In genomic region chr3:151086484-151087456, GRCh38 we compare ENCODE assay signal across 8 cellular contexts. TPM values are rescaled to one million over a fixed set of nuclear protein-coding genes. Genes with fewer than 3 reads are reported as not detected.
DNase-seq lines count a peak whose midpoint lies in the region; ATAC-seq and TF ChIP-seq lines count a peak whose summit lies in the region.

No MANE protein-coding gene starts in this region.

- peaks cover 33% of the 10 kb centered on the region for H3F3A ChIP-seq in neural progenitor cell (ENCODE audit: low read depth)

- DNase-seq in DMS 273 (lab: John Stamatoyannopoulos, UW; ENCODE audit: unreplicated experiment) (peak; percentile 95), Peyer's patch (peak; percentile 36 to 69 (median 64)), activated gamma-delta T cell treated with Interleukin-2 at 50 U/mL for 16 hours (peak; percentile 57), foreskin keratinocyte (peak; percentile 54 to 72), neural progenitor cell (ENCODE audit: low spot score) (peak; percentile 94), stomach (peak; percentile 67)
- peak; percentile 85 for DNase-seq in Jurkat, Clone E6-1 (ENCODE audit: low read depth, low spot score)

- peak overlapping the region; percentile 22 for H3K9ac ChIP-seq in neural progenitor cell

- H3K4me3 Mint-ChIP-seq in neural progenitor cell, result peak overlapping the region; percentile 96

- no peak for TF ChIP-seq EP300 in stomach (IDR thresholded peaks at IDR 0.05)

- TF ChIP-seq POLR2A in Peyer's patch (IDR thresholded peaks at IDR 0.05) (no peak), stomach (IDR thresholded peaks at IDR 0.05) (no peak)

- TF ChIP-seq CTCF in Peyer's patch (IDR thresholded peaks at IDR 0.05) (peak in 2 of 6 experiments; percentile 16 to 19), foreskin keratinocyte (conservative IDR thresholded peaks at IDR 0.05) (peak; percentile 72), neural progenitor cell (IDR thresholded peaks at IDR 0.05) (peak; percentile 46), stomach (IDR thresholded peaks at IDR 0.05) (peak in 4 of 7 experiments; percentile 6 to 34 (median 13))

- H3K27me3 Mint-ChIP-seq in neural progenitor cell (ENCODE audit: insufficient read depth, low read depth), result peaks cover 4% of the 10 kb centered on the region

- H3K36me3 ChIP-seq in Peyer's patch, result no peaks in the 10 kb centered on the region
- no peaks in the 10 kb centered on the region for H3K36me3 ChIP-seq in neural progenitor cell
- H3K36me3 ChIP-seq in stomach, result no peaks in the 10 kb centered on the region

- H3K4me2 ChIP-seq in neural progenitor cell, result peak overlapping the region; percentile 94

- H3K79me2 ChIP-seq in neural progenitor cell (ENCODE audit: low read depth), result peaks cover 43% of the 10 kb centered on the region

- H3K27ac Mint-ChIP-seq in neural progenitor cell, result peak overlapping the region; percentile 90

- peaks cover 27% of the 10 kb centered on the region for H4K20me1 ChIP-seq in neural progenitor cell (ENCODE audit: low read depth)

- H3K36me3 Mint-ChIP-seq in neural progenitor cell, result peaks cover 8% of the 10 kb centered on the region

- H3K27me3 ChIP-seq in Peyer's patch (no peaks in the 10 kb centered on the region), foreskin keratinocyte (peaks cover 85% of the 10 kb centered on the region), neural progenitor cell (peaks cover 15% of the 10 kb centered on the region), stomach (peaks cover 0 to 48% (median 20%) of the 10 kb centered on the region in 3 donors)

- no peaks in the 10 kb centered on the region for H3K9me3 Mint-ChIP-seq in neural progenitor cell

- peaks cover 40% of the 10 kb centered on the region for H3K4me1 Mint-ChIP-seq in neural progenitor cell

- H3K9me3 ChIP-seq in Peyer's patch, result no peaks in the 10 kb centered on the region
- H3K9me3 ChIP-seq in neural progenitor cell (ENCODE audit: low read depth), result no peaks in the 10 kb centered on the region
- H3K9me3 ChIP-seq in stomach, result no peaks in the 10 kb centered on the region

- ATAC-seq in GM21529 (IDR thresholded peaks at IDR 0.05; ENCODE audit: unreplicated experiment), result peak; percentile 75
- peak; percentile 89 for ATAC-seq in foreskin keratinocyte

- H3K27ac ChIP-seq in Peyer's patch (no peak overlapping the region), foreskin keratinocyte (no peak overlapping the region), neural progenitor cell (no peak overlapping the region), stomach (peak overlapping the region in 2 of 5 donors; percentile 15 to 47)

- H2AFZ ChIP-seq in neural progenitor cell (replicated peaks), result peak overlapping the region; percentile 87

- WGBS in stomach, 5 donors, result 2 to 10% (median 5%) methylated on average over 31 to 80 of the region's 81 CpGs

- H3K4me1 ChIP-seq in Peyer's patch (peaks cover 0 to 27% (median 14%) of the 10 kb centered on the region in 4 donors), foreskin keratinocyte (no peaks in the 10 kb centered on the region), neural progenitor cell (peaks cover 33% of the 10 kb centered on the region), stomach (peaks cover 12 to 28% (median 25%) of the 10 kb centered on the region in 4 donors)

- intact Hi-C loops in stomach (cut with DNase I; ENCODE audit: low total_unique reads), result no loop called here

- H3K4me3 ChIP-seq in Jurkat, Clone E6-1 (ENCODE audit: low read length), result peak overlapping the region; percentile 60
- H3K4me3 ChIP-seq in Peyer's patch, result peak overlapping the region; percentile 42 to 80 (median 56)
- peak overlapping the region; percentile 85 for H3K4me3 ChIP-seq in neural progenitor cell
- H3K4me3 ChIP-seq in stomach, result peak overlapping the region; percentile 54 to 83 (median 64)

RNA-seq across cellular contexts. Expression of gene MED12L, which starts 1.3 kb away (rescaled TPM):
- 11.9 TPM for polyA plus RNA-seq in Jurkat, Clone E6-1 (2012; ENCODE audit: insufficient read depth, insufficient read length)
- total RNA-seq in Peyer's patch (1 to 10 TPM in 1 of 4 donors, under 1 TPM in 2, not detected in 1; 0.09 to 3.3 (median 0.13) TPM), foreskin keratinocyte (0.34 and 0.35 TPM in 2 replicates), neural progenitor cell (ENCODE audit: low replicate concordance) (14.2 and 16.5 TPM in 2 replicates), stomach (1 to 10 TPM in 2 of 5 donors, under 1 TPM in 2, not detected in 1; 0.14 to 2.9 (median 0.96) TPM)
- polyA plus RNA-seq in foreskin keratinocyte (0.02 and 0.08 TPM in 2 replicates), stomach (under 1 TPM in 2 of 3 donors, not detected in 1; 0.06 to 0.10 TPM)
